8 cellular contexts compared by ENCODE assay signal in the genomic region with DNA sequence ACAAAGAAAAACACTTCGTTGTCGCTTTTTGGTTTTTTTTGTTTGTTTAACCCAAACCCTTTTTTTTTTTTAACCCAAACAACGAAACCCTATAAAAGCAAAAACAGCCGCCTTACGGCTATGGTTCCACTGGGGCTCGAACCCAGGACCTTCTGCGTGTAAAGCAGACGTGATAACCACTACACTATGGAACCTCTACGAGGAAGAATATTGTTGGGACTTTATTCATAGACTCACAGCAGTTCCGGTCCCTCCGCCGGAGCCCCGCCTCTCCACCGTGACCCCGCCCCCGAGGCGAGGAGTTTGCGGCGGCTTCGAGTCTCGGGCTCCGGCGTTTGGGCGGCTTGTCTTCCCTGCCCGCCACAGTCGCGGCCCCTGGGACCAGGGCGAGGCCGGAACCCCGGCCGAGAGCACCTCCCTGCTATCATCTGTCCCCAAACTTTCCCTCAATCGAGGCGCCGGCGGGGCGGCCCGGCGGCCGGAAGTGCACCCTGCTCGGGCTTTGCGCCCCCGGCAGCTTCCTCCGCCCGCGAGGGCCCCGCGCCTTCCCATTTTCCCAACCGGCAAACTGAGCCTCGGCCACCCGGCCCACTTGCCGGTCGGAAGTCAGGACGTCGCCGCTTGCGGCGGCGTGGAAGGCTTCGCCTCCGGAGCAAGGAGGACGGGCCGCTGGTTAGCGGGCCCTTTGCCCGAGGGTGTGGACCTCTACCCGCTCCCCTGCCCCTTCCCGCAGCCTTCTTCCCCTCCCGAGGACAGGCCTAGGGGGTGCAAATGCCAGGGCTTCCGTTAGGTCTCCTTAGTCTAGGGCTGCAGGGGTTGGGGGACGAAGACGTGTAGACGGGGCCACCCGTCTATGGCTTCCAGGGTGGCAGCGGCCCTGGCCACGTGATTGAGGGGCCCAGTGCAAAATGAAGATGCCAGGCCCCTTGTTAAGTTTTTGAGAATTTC. TPM values are rescaled to one million over a fixed set of nuclear protein-coding genes. Genes with fewer than 3 reads are reported as not detected.
DNase-seq lines count a peak whose midpoint lies in the region; ATAC-seq, FAIRE-seq and TF ChIP-seq lines count a peak whose summit lies in the region.

No MANE protein-coding gene starts in this region.

- no peaks in the 10 kb centered on the region for H3K9me3 ChIP-seq in HUES64 (ENCODE audit: insufficient read depth, low read depth, low read length)

- H3K9me3 Mint-ChIP-seq in nephron progenitor cell = peaks cover 70% of the 10 kb centered on the region
- no peaks in the 10 kb centered on the region for H3K9me3 Mint-ChIP-seq in stimulated activated naive CD8-positive, alpha-beta T cell treated with anti-CD3 and anti-CD28 coated beads, Interleukin-15, Interleukin-2, amounts not matched to agents 100 ng/mL and 50 ng/mL, for 24 hours

- H3K4me1 Mint-ChIP-seq in nephron progenitor cell = peaks cover 4% of the 10 kb centered on the region
- peaks cover 14% of the 10 kb centered on the region for H3K4me1 Mint-ChIP-seq in stimulated activated naive CD8-positive, alpha-beta T cell treated with anti-CD3 and anti-CD28 coated beads, Interleukin-15, Interleukin-2, amounts not matched to agents 100 ng/mL and 50 ng/mL, for 24 hours (ENCODE audit: low read depth)

- H3K27ac Mint-ChIP-seq in nephron progenitor cell = no peak overlapping the region
- peak overlapping the region; percentile 79 for H3K27ac Mint-ChIP-seq in stimulated activated naive CD8-positive, alpha-beta T cell treated with anti-CD3 and anti-CD28 coated beads, Interleukin-15, Interleukin-2, amounts not matched to agents 100 ng/mL and 50 ng/mL, for 24 hours

- TF ChIP-seq CTCF in nephron progenitor cell (IDR thresholded peaks at IDR 0.05) = no peak

- peak overlapping the region; percentile 80 for H3K4me3 ChIP-seq in HUES64 (ENCODE audit: low read length)

- DNase-seq in DMS79 (lab: John Stamatoyannopoulos, UW) = peak; percentile 17
- DNase-seq in RCC 7860 (ENCODE audit: low spot score) = peak; percentile 66
- DNase-seq in activated T-helper 9 cell treated with anti-CD3 and anti-CD28 coated beads, Interleukin-2, amount 50 U/mL, for 16 hours (ENCODE audit: low read depth) = peak; percentile 65
- peak; percentile 53 for DNase-seq in fibroblast of the conjunctiva (ENCODE audit: low read depth)
- peak; percentile 78 for DNase-seq in nephron progenitor cell

- H3K4me1 ChIP-seq in HUES64 (ENCODE audit: insufficient read depth, low read length) = no peaks in the 10 kb centered on the region

- 5% methylated on average over 71 of the region's 74 CpGs for WGBS in HUES64

- peak; percentile 74 for ATAC-seq in GM21526 (IDR thresholded peaks at IDR 0.05; ENCODE audit: low FRiP score, unreplicated experiment)

- peaks cover 9% of the 10 kb centered on the region for H3K27me3 Mint-ChIP-seq in nephron progenitor cell (ENCODE audit: low read depth, poor library complexity)
- H3K27me3 Mint-ChIP-seq in stimulated activated naive CD8-positive, alpha-beta T cell treated with anti-CD3 and anti-CD28 coated beads, Interleukin-15, Interleukin-2, amounts not matched to agents 100 ng/mL and 50 ng/mL, for 24 hours = no peaks in the 10 kb centered on the region

- H3K27ac ChIP-seq in HUES64 (ENCODE audit: low read depth, low read length) = no peak overlapping the region

- peak overlapping the region; percentile 80 for H3K4me3 Mint-ChIP-seq in nephron progenitor cell
- H3K4me3 Mint-ChIP-seq in stimulated activated naive CD8-positive, alpha-beta T cell treated with anti-CD3 and anti-CD28 coated beads, Interleukin-15, Interleukin-2, amounts not matched to agents 100 ng/mL and 50 ng/mL, for 24 hours = peak overlapping the region; percentile 75

- H3K27me3 ChIP-seq in HUES64 (ENCODE audit: insufficient read depth, low read length) = no peaks in the 10 kb centered on the region

- H3K36me3 Mint-ChIP-seq in nephron progenitor cell (ENCODE audit: low read depth) = peaks cover 4% of the 10 kb centered on the region
- H3K36me3 Mint-ChIP-seq in stimulated activated naive CD8-positive, alpha-beta T cell treated with anti-CD3 and anti-CD28 coated beads, Interleukin-15, Interleukin-2, amounts not matched to agents 100 ng/mL and 50 ng/mL, for 24 hours (ENCODE audit: low read depth) = no peaks in the 10 kb centered on the region

- H3K36me3 ChIP-seq in HUES64 (ENCODE audit: insufficient read depth, low read length) = no peaks in the 10 kb centered on the region

- H3K9ac ChIP-seq in HUES64 (ENCODE audit: low read depth, low read length) = peak overlapping the region; percentile 81

- FAIRE-seq in RCC 7860 (lab: Jason Lieb, UNC) = peak; percentile 70

RNA-seq across cellular contexts. Expression of a gene that starts 3.2 kb away (rescaled TPM):
- polyA plus RNA-seq in HUES64 (2013, experiment 1 of 2) = not detected
- polyA plus RNA-seq in HUES64 (2013, experiment 2 of 2) = 0.13 TPM

RNA-seq across cellular contexts. Expression of a gene that starts 32.4 kb away (rescaled TPM):
- polyA plus RNA-seq in HUES64 (2013, experiment 1 of 2) = not detected
- polyA plus RNA-seq in HUES64 (2013, experiment 2 of 2) = not detected

Comparison
In these comparisons a context has a peak if more than half of its experiments do, and no peak if none do; other contexts are left out.
1. DNase-seq: peak in every context shown above with its lines; median percentile 78 in nephron progenitor cell; 66 in RCC 7860; 65 in activated T-helper 9 cell treated with anti-CD3 and anti-CD28 coated beads, Interleukin-2, amount 50 U/mL, for 16 hours; 53 in fibroblast of the conjunctiva; 17 in DMS79.